In the genomic region with DNA sequence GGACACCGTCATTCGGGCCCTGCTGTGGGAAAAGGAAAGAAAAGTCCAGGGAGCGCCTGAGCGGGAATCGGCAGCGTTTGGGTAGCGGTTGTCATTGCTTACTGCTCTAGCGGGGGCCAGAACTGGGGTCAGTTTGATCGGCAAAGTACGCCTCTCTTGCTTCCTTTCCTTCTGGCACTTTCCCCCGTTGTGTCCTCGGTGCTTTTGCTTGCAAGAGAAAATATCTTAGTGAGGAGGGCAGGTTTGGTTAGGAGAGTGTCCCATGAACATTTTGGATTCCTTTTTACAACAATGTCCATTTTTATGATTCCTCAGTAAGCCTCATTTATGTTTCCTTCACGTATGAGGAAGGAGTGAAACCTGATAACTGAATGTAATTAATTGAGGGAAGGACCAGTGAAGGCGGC, we compare ENCODE assay signal across 8 cellular contexts. TPM values are rescaled to one million over a fixed set of nuclear protein-coding genes. Genes with fewer than 3 reads are reported as not detected.
DNase-seq lines count a peak whose midpoint lies in the region; ATAC-seq, FAIRE-seq and TF ChIP-seq lines count a peak whose summit lies in the region.

No MANE protein-coding gene starts in this region.

- H2BK5ac ChIP-seq in mesenchymal stem cell (ENCODE audit: low read depth, low read length, poor library complexity, severe bottlenecking) = peak overlapping the region; percentile 92

- H3K9me1 ChIP-seq in K562 (ENCODE audit: control insufficient read depth, insufficient read depth, low read length) = peaks cover 9% of the 10 kb centered on the region

- peak overlapping the region; percentile 99 for H3K4me2 ChIP-seq in K562 (ENCODE audit: insufficient read depth, low read length)
- H3K4me2 ChIP-seq in mesenchymal stem cell (ENCODE audit: low read length, poor library complexity, severe bottlenecking) = peak overlapping the region; percentile 90

- H2AFZ ChIP-seq in K562 (ENCODE audit: low read depth, low read length) = peak overlapping the region; percentile 95
- peak overlapping the region; percentile 88 for H2AFZ ChIP-seq in mesenchymal stem cell (ENCODE audit: low read depth, low read length)

- BruUV-seq in Caco-2 (replicated peaks; lab: Mats Ljungman, UMichigan) (no TSS peak), K562 (replicated peaks; lab: Mats Ljungman, UMichigan) (no TSS peak)

- in situ Hi-C loops in K562 (cut with MboI) = no loop called here

- H3K27ac Mint-ChIP-seq in Caco-2 (ENCODE audit: unreplicated experiment) = no peak overlapping the region

- peaks cover 17% of the 10 kb centered on the region for H3K79me1 ChIP-seq in mesenchymal stem cell (replicated peaks; ENCODE audit: low read length, poor library complexity, severe bottlenecking)

- H2BK120ac ChIP-seq in mesenchymal stem cell (ENCODE audit: low read depth, low read length) = peak overlapping the region; percentile 81

- no peaks in the 10 kb centered on the region for H3K27me3 Mint-ChIP-seq in Caco-2 (ENCODE audit: insufficient read depth, unreplicated experiment)

- intact Hi-C loops in Caco-2 (cut with micrococcal nuclease; ENCODE audit: unreplicated experiment) = no loop called here
- intact Hi-C loops in K562 (cut with micrococcal nuclease) = no loop called here
- intact Hi-C loops in aorta (cut with DNase I) = loop anchor here in 1 of 2 donors (5.0 kb wide), 1 partner anchor 181 kb away; no protein-coding TSS in a partner anchor

- TF ChIP-seq POLR2A in K562 (conservative IDR thresholded peaks at IDR 0.05) = no peak; the same call in 1 of the 2 replicates
- TF ChIP-seq POLR2A in H54 (IDR thresholded peaks at IDR 0.05; ENCODE audit: low read depth, low read length) = no peak

- H3K27me3 ChIP-seq in Caco-2 (replicated peaks; ENCODE audit: control insufficient read depth, insufficient read depth, low read length) = no peaks in the 10 kb centered on the region
- H3K27me3 ChIP-seq in K562 (ENCODE audit: control insufficient read depth in 2 of 2, insufficient read depth in 2 of 2, low read length in 2 of 2) = no peaks in the 10 kb centered on the region
- H3K27me3 ChIP-seq in mesenchymal stem cell (ENCODE audit: control insufficient read depth in 1 of 2, insufficient read depth in 1 of 2, low read length in 2 of 2) = no peaks in the 10 kb centered on the region
- no peaks in the 10 kb centered on the region for H3K27me3 ChIP-seq in aorta (ENCODE audit: control insufficient read depth in 1 of 2, insufficient read depth in 2 of 2, low read length in 1 of 2)

- peak overlapping the region; percentile 67 for H3K4me3 ChIP-seq in Caco-2 (ENCODE audit: low read depth, low read length)
- peak overlapping the region; percentile 75 for H3K4me3 ChIP-seq in K562
- peak overlapping the region; percentile 88 to 93 for H3K4me3 ChIP-seq in mesenchymal stem cell (ENCODE audit: insufficient read depth in 1 of 2, low read depth in 1 of 2, low read length in 2 of 2)
- peak overlapping the region; percentile 53 to 80 for H3K4me3 ChIP-seq in aorta (ENCODE audit: low read length in 2 of 2)

- TF ChIP-seq EP300 in K562 (IDR thresholded peaks at IDR 0.05; ENCODE audit: low read length) = no peak

- no peaks in the 10 kb centered on the region; the same call in 1 of the 2 replicates for H4K20me1 ChIP-seq in K562 (replicated peaks; ENCODE audit: control insufficient read depth, insufficient read depth, low read length)

- H2BK15ac ChIP-seq in mesenchymal stem cell (ENCODE audit: low read depth, poor library complexity, severe bottlenecking) = peak overlapping the region; percentile 88

- ATAC-seq in K562 (no peak), aorta (ENCODE audit: low FRiP score) (no peak), GM18909 (IDR thresholded peaks at IDR 0.05; ENCODE audit: poor library complexity, unreplicated experiment) (no peak), GM21447 (IDR thresholded peaks at IDR 0.05; ENCODE audit: unreplicated experiment) (no peak)

- peak overlapping the region; percentile 79 to 98 for H3K18ac ChIP-seq in mesenchymal stem cell (ENCODE audit: low read depth in 1 of 2, low read length in 2 of 2)

- peak overlapping the region; percentile 81 for H3K4me3 Mint-ChIP-seq in Caco-2 (ENCODE audit: unreplicated experiment)

- CTCF ChIA-PET in Caco-2 (lab: Charles Lee) (no interaction called here), K562 (lab: Yijun Ruan, JAX; ENCODE audit: low intra/inter-chr PET ratio) (no interaction called here)

- no peak for TF ChIP-seq CTCF in Caco-2 (IDR thresholded peaks at IDR 0.05; ENCODE audit: insufficient read depth in 1 of 2, low read depth in 1 of 2, low read length in 1 of 2, severe bottlenecking in 1 of 2, unreplicated experiment in 1 of 2)
- no peak for TF ChIP-seq CTCF in K562 (IDR thresholded peaks at IDR 0.05 in 2 of 3, conservative IDR thresholded peaks at IDR 0.05 in 1 of 3; ENCODE audit: insufficient read depth in 2 of 3, low read depth in 1 of 3, low read length in 3 of 3)

- FAIRE-seq in K562 (lab: Jason Lieb, UNC) = no peak
- FAIRE-seq in H54 (lab: Jason Lieb, UNC) = no peak

- H3K4me1 ChIP-seq in Caco-2 = peaks cover 9% of the 10 kb centered on the region
- H3K4me1 ChIP-seq in K562 (replicated peaks in 1 of 2; ENCODE audit: control insufficient read depth in 2 of 2, insufficient read depth in 2 of 2, low read length in 2 of 2) = peaks cover 16 to 20% of the 10 kb centered on the region in 2 experiments
- H3K4me1 ChIP-seq in mesenchymal stem cell (ENCODE audit: control insufficient read depth, insufficient read depth, low read depth, low read length) = peaks cover 14% of the 10 kb centered on the region
- no peaks in the 10 kb centered on the region for H3K4me1 ChIP-seq in aorta (ENCODE audit: control insufficient read depth in 1 of 2, insufficient read depth in 2 of 2, low read length in 2 of 2)

- H3K4me1 Mint-ChIP-seq in Caco-2 (ENCODE audit: low read depth, unreplicated experiment) = peaks cover 7% of the 10 kb centered on the region

- no peak overlapping the region for H2AK5ac ChIP-seq in mesenchymal stem cell (ENCODE audit: low read length, severe bottlenecking)

- H2BK12ac ChIP-seq in mesenchymal stem cell (ENCODE audit: low read length in 2 of 2) = peak overlapping the region in 1 of 2 experiments; percentile 88

- peak overlapping the region in 1 of 2 experiments; percentile 28 for H3K23ac ChIP-seq in mesenchymal stem cell (ENCODE audit: low read length in 2 of 2)

- peak overlapping the region; percentile 78 for H4K91ac ChIP-seq in mesenchymal stem cell (ENCODE audit: low read length)

- H3K9me3 Mint-ChIP-seq in Caco-2 (ENCODE audit: unreplicated experiment) = no peaks in the 10 kb centered on the region

- H3K79me2 ChIP-seq in K562 (ENCODE audit: control insufficient read depth, insufficient read depth, low read length) = peaks cover 50% of the 10 kb centered on the region

- no peak for TF ChIP-seq RAD21 in K562 (CRISPR knock-in tag; conservative IDR thresholded peaks at IDR 0.05 in 1 of 2, IDR thresholded peaks at IDR 0.05 in 1 of 2)

- DNase-seq in Caco-2 (no peak), KG1 (lab: John Stamatoyannopoulos, UW) (peak; percentile 44), K562 (ENCODE audit: extremely low read depth in 1 of 4, low spot score in 3 of 4) (no peak), mesenchymal stem cell (peak; percentile 74), aorta (no peak), H54 (ENCODE audit: insufficient read length, low spot score) (no peak)

- peak overlapping the region; percentile 53 to 76 for H3K4ac ChIP-seq in mesenchymal stem cell (ENCODE audit: low read depth in 1 of 2, low read length in 2 of 2)

- H3K14ac ChIP-seq in mesenchymal stem cell (ENCODE audit: low read length in 2 of 2) = peak overlapping the region in 1 of 2 experiments; percentile 86

- peak overlapping the region; percentile 91 to 98 for H3K9ac ChIP-seq in K562 (ENCODE audit: insufficient read depth in 1 of 2, low read depth in 2 of 2, low read length in 2 of 2)
- peak overlapping the region; percentile 92 for H3K9ac ChIP-seq in mesenchymal stem cell (ENCODE audit: low read length)

- H4K8ac ChIP-seq in mesenchymal stem cell (ENCODE audit: low read length) = no peak overlapping the region

- H3K27ac ChIP-seq in K562 (ENCODE audit: extremely low read depth, low read depth, low read length) (peak overlapping the region; percentile 82), mesenchymal stem cell (ENCODE audit: low read length, poor library complexity, severe bottlenecking) (peak overlapping the region; percentile 82), aorta (ENCODE audit: low read depth in 1 of 2, low read length in 2 of 2) (peak overlapping the region in 1 of 2 donors; percentile 43)

- 1% methylated on average over 14 of the region's 14 CpGs for WGBS in K562 (ENCODE audit: insufficient coverage, low coverage, missing lambda C conversion rate)
- WGBS in mesenchymal stem cell = 1% methylated on average over 13 of the region's 14 CpGs
- WGBS in aorta, 2 donors = 1% methylated on average over 14 of the region's 14 CpGs

- H3K36me3 ChIP-seq in Caco-2 (ENCODE audit: control insufficient read depth, insufficient read depth, low read length) (no peaks in the 10 kb centered on the region; the same call in 1 of the 2 replicates), K562 (ENCODE audit: control insufficient read depth, insufficient read depth, low read length) (peaks cover 70% of the 10 kb centered on the region), mesenchymal stem cell (ENCODE audit: control insufficient read depth in 1 of 2, insufficient read depth in 2 of 2, low read depth in 1 of 2, low read length in 2 of 2) (peaks cover 33% of the 10 kb centered on the region in 2 experiments), aorta (ENCODE audit: control insufficient read depth in 1 of 2, insufficient read depth in 2 of 2, low read length in 1 of 2) (peaks cover 3 to 4% of the 10 kb centered on the region in 2 donors)

- peaks cover 44% of the 10 kb centered on the region for H3K36me3 Mint-ChIP-seq in Caco-2 (ENCODE audit: insufficient read depth, unreplicated experiment)

- H3K9me3 ChIP-seq in Caco-2 (no peaks in the 10 kb centered on the region), K562 (replicated peaks; ENCODE audit: control insufficient read depth, insufficient read depth, low read depth, low read length) (no peaks in the 10 kb centered on the region), mesenchymal stem cell (ENCODE audit: control insufficient read depth, low read length) (no peaks in the 10 kb centered on the region), aorta (ENCODE audit: control insufficient read depth, low read length) (no peaks in the 10 kb centered on the region)

- POLR2A ChIA-PET in Caco-2 (lab: Charles Lee) = no interaction called here
- POLR2A ChIA-PET in K562 (lab: Yijun Ruan, JAX) = interaction anchor here (0.7 to 1.6 kb wide), 7 partner anchors 12 to 263 kb away, joined by 3 to 4 read pairs (median 3); a partner anchor contains a TSS

RNA-seq across cellular contexts. Expression of a gene that starts 0.7 kb away (rescaled TPM):
- 5.4 and 5.6 TPM in 2 replicates for total RNA-seq in Caco-2 (2022)
- total RNA-seq in K562 (2011; cell fraction: chromatin; rRNA removed; ENCODE audit: low replicate concordance) = 181 and 201 TPM in 2 replicates
- 75.9 and 89.5 TPM in 2 replicates for total RNA-seq in K562 (2011; cell fraction: nucleolus; rRNA removed)
- 148 and 229 TPM in 2 replicates for total RNA-seq in K562 (2011; cell fraction: nucleoplasm; rRNA removed)
- total RNA-seq in K562 (2014; rRNA removed) = 8.9 and 13.4 TPM in 2 replicates
- 11.5 and 12.2 TPM in 2 replicates for total RNA-seq in K562 (2014; rRNA removed; fragmentation: Illumina TruSeq; extraction: Trizol)
- 9.5 and 9.8 TPM in 2 replicates for total RNA-seq in K562 (2015; rRNA removed; fragmentation: Illumina TruSeq; extraction: Trizol)
- total RNA-seq in K562 (2021) = 18.9 and 20.7 TPM in 2 replicates
- 12.0 and 17.8 TPM in 2 replicates for polyA plus RNA-seq in K562 (2011; rRNA removed)
- polyA plus RNA-seq in K562 (2011; cell fraction: cytosol; rRNA removed) = 9.4 and 15.6 TPM in 2 replicates
- polyA plus RNA-seq in K562 (2011; cell fraction: nucleus; rRNA removed) = 45.5 and 47.5 TPM in 2 replicates
- polyA plus RNA-seq in K562 (2012) = 13.3 and 31.3 TPM in 2 replicates
- polyA plus RNA-seq in K562 (2014; fragmentation: Illumina TruSeq; extraction: Trizol) = 18.1 and 18.5 TPM in 2 replicates
- polyA plus RNA-seq in K562 (2014; fragmentation: Nextera tagmentation; extraction: Ambion mirVana) = 1 to 10 TPM; 1.2 to 1.6 TPM
- 11.0 and 12.8 TPM in 2 replicates for polyA plus RNA-seq in K562 (2014; rRNA removed)
- 16.9 and 23.2 TPM in 2 replicates for polyA minus RNA-seq in K562 (2011; rRNA and poly(A)+ RNA removed)
- polyA minus RNA-seq in K562 (2011; cell fraction: cytosol; rRNA and poly(A)+ RNA removed) = 7.9 and 18.4 TPM in 2 replicates
- 21.5 and 30.5 TPM in 2 replicates for polyA minus RNA-seq in K562 (2011; cell fraction: nucleus; rRNA and poly(A)+ RNA removed)
- 8.2 TPM for polyA plus RNA-seq in mesenchymal stem cell (2013, experiment 1 of 2)
- polyA plus RNA-seq in mesenchymal stem cell (2013, experiment 2 of 2) = 8.4 TPM
- 10 to 100 TPM; 29.7 to 32.0 TPM for total RNA-seq in aorta
- polyA plus RNA-seq in aorta = 10 to 100 TPM; 20.2 to 24.3 TPM

RNA-seq across cellular contexts. Expression of a gene that starts 58.1 kb away (rescaled TPM):
- total RNA-seq in Caco-2 (2022) (37.7 and 45.8 TPM in 2 replicates), K562 (2014; rRNA removed) (15.6 and 16.0 TPM in 2 replicates), K562 (2014; rRNA removed; fragmentation: Illumina TruSeq; extraction: Trizol) (17.6 and 21.2 TPM in 2 replicates), K562 (2015; rRNA removed; fragmentation: Illumina TruSeq; extraction: Trizol) (13.1 and 14.3 TPM in 2 replicates), K562 (2021) (27.3 and 33.6 TPM in 2 replicates), aorta (10 to 100 TPM; 24.8 to 43.3 TPM)
- 118 and 126 TPM in 2 replicates for total RNA-seq in K562 (2011; cell fraction: chromatin; rRNA removed; ENCODE audit: low replicate concordance)
- 43.2 and 43.6 TPM in 2 replicates for total RNA-seq in K562 (2011; cell fraction: nucleolus; rRNA removed)
- total RNA-seq in K562 (2011; cell fraction: nucleoplasm; rRNA removed) = 47.6 and 48.7 TPM in 2 replicates
- polyA plus RNA-seq in K562 (2011; rRNA removed) (12.5 and 20.8 TPM in 2 replicates), K562 (2014; fragmentation: Illumina TruSeq; extraction: Trizol) (24.9 and 26.4 TPM in 2 replicates), K562 (2014; fragmentation: Nextera tagmentation; extraction: Ambion mirVana) (10 to 100 TPM in 1 of 2 experiments, 1 to 10 TPM in 1; 3.6 to 12.1 TPM), K562 (2014; rRNA removed) (13.5 and 14.2 TPM in 2 replicates), aorta (10 to 100 TPM in 1 of 2 donors, 1 to 10 TPM in 1; 9.4 to 13.9 TPM)
- polyA plus RNA-seq in K562 (2011; cell fraction: cytosol; rRNA removed) = 5.4 and 12.3 TPM in 2 replicates
- 18.6 and 24.1 TPM in 2 replicates for polyA plus RNA-seq in K562 (2011; cell fraction: nucleus; rRNA removed)
- 17.2 and 34.3 TPM in 2 replicates for polyA plus RNA-seq in K562 (2012)
- polyA minus RNA-seq in K562 (2011; rRNA and poly(A)+ RNA removed) = 26.9 and 40.0 TPM in 2 replicates
- 11.4 and 12.3 TPM in 2 replicates for polyA minus RNA-seq in K562 (2011; cell fraction: cytosol; rRNA and poly(A)+ RNA removed)
- 8.6 and 19.7 TPM in 2 replicates for polyA minus RNA-seq in K562 (2011; cell fraction: nucleus; rRNA and poly(A)+ RNA removed)
- polyA plus RNA-seq in mesenchymal stem cell (2013, experiment 1 of 2) = 22.4 TPM
- polyA plus RNA-seq in mesenchymal stem cell (2013, experiment 2 of 2) = 21.9 TPM

Comparison
In these comparisons a context has a peak if more than half of its experiments do, and no peak if none do; other contexts are left out.
1. DNase-seq: peak in KG1 (single experiment) and mesenchymal stem cell (single experiment); none in Caco-2 (0 of 2), K562 (0 of 4), aorta (0 of 2) and H54 (single experiment).
2. Peak in every context shown above with its lines, with median percentiles within 50 percentile points of each other: H3K4me3 ChIP-seq.